In genomic region chr7:108308913-108309312, GRCh38 we compare ENCODE assay signal across 11 cellular contexts.
DNase-seq lines count a peak whose midpoint lies in the region; ATAC-seq and TF ChIP-seq lines count a peak whose summit lies in the region.
"Had no signal": no experiment of that assay in that cellular context is flagged by ENCODE, and none has a peak within 500 bp of the region (broad histone marks: within the 10 kb centered on the region; RNA-seq: fewer than 3 reads in every experiment).

No MANE protein-coding gene starts in this region.

- H3K4me1 ChIP-seq in OCI-LY3 (ENCODE audit: low read length) (peaks cover 80% of the 10 kb centered on the region), thyroid gland (peaks cover 6 to 18% of the 10 kb centered on the region in 2 donors), OCI-LY7 (ENCODE audit: insufficient read depth, low read length, poor library complexity, severe bottlenecking) (no peaks in the 10 kb centered on the region)

- H3K27me3 ChIP-seq in OCI-LY3 (ENCODE audit: low read depth, low read length): no peaks in the 10 kb centered on the region
- no peaks in the 10 kb centered on the region for H3K27me3 ChIP-seq in thyroid gland
- H3K27me3 ChIP-seq: heart left ventricle had no signal

- H3K79me2 ChIP-seq in OCI-LY3 (ENCODE audit: low read length) (peaks cover 75% of the 10 kb centered on the region), OCI-LY7 (ENCODE audit: insufficient read depth, low read depth, low read length) (no peaks in the 10 kb centered on the region)

- H3K4me3 ChIP-seq in OCI-LY3 (ENCODE audit: low read length) (peak overlapping the region; percentile 28), fibroblast of the aortic adventitia (ENCODE audit: low read depth, low read length) (no peak overlapping the region), thyroid gland (replicated peaks in 1 of 3) (no peak overlapping the region), OCI-LY7 (ENCODE audit: low read depth, low read length, poor library complexity, severe bottlenecking) (no peak overlapping the region)
- H3K4me3 ChIP-seq: heart left ventricle, skin epidermis had no signal

- POLR2A ChIA-PET in OCI-LY7 (lab: Charles Lee): interaction anchor here (0.7 to 1.9 kb wide), 2 partner anchors 12 to 19 kb away, joined by 3 to 4 read pairs; no protein-coding TSS in a partner anchor

- no peaks in the 10 kb centered on the region; the same call in 1 of the 2 replicates for H3K9me2 ChIP-seq in OCI-LY7 (ENCODE audit: insufficient read depth, low read length)

- no peaks in the 10 kb centered on the region for H3K9me3 ChIP-seq in OCI-LY3 (ENCODE audit: insufficient read depth, low read length)
- no peaks in the 10 kb centered on the region for H3K9me3 ChIP-seq in thyroid gland
- H3K9me3 ChIP-seq in OCI-LY7 (ENCODE audit: low read length): no peaks in the 10 kb centered on the region
- H3K9me3 ChIP-seq: heart left ventricle had no signal

- H4K20me1 ChIP-seq in OCI-LY3 (ENCODE audit: insufficient read depth, low read length) (no peaks in the 10 kb centered on the region; the same call in 1 of the 2 replicates), OCI-LY7 (ENCODE audit: insufficient read depth, low read length) (no peaks in the 10 kb centered on the region)

- no TSS peak for BruUV-seq in OCI-LY7 (replicated peaks; lab: Mats Ljungman, UMichigan)

- peak overlapping the region; percentile 57 for H3K9ac ChIP-seq in OCI-LY3 (ENCODE audit: low read length)

- H3K36me3 Mint-ChIP-seq in activated T-cell treated with anti-CD3 and anti-CD28 coated beads, Interleukin-2, amount 50 U/mL, for 72 hours (ENCODE audit: insufficient read depth in 2 of 2): no peaks in the 10 kb centered on the region
- H3K36me3 Mint-ChIP-seq in activated T-cell treated with anti-CD3 and anti-CD28 coated beads, Interleukin-2, amount 50 U/mL, for 24 hours (ENCODE audit: low read depth): no peaks in the 10 kb centered on the region

- no peak for TF ChIP-seq POLR2A in thyroid gland (IDR thresholded peaks at IDR 0.05)

- no peaks in the 10 kb centered on the region for H3K27me3 Mint-ChIP-seq in activated T-cell treated with anti-CD3 and anti-CD28 coated beads, Interleukin-2, amount 50 U/mL, for 72 hours (ENCODE audit: low read depth)
- peaks cover 7% of the 10 kb centered on the region for H3K27me3 Mint-ChIP-seq in activated T-cell treated with anti-CD3 and anti-CD28 coated beads, Interleukin-2, amount 50 U/mL, for 24 hours

- H3K4me2 ChIP-seq in OCI-LY3 (ENCODE audit: low read length): peak overlapping the region; percentile 67
- no peak overlapping the region for H3K4me2 ChIP-seq in OCI-LY7 (ENCODE audit: low read length)

- ATAC-seq in activated T-cell treated with anti-CD3 and anti-CD28 coated beads, Interleukin-2, amount 50 U/mL, for 72 hours (replicated peaks in 1 of 2): peak; percentile 34 to 60

- CTCF ChIA-PET in OCI-LY7 (lab: Charles Lee; ENCODE audit: unreplicated experiment): no interaction called here

- peak overlapping the region; percentile 96 for H3K27ac ChIP-seq in OCI-LY3 (ENCODE audit: low read length)
- H3K27ac ChIP-seq in thyroid gland: no peak overlapping the region
- H3K27ac ChIP-seq in OCI-LY7 (ENCODE audit: low read depth, low read length, poor library complexity, severe bottlenecking): no peak overlapping the region
- H3K27ac ChIP-seq: heart left ventricle had no signal

- H3K36me3 ChIP-seq in OCI-LY3 (replicated peaks; ENCODE audit: low read depth, low read length): no peaks in the 10 kb centered on the region
- H3K36me3 ChIP-seq in thyroid gland: no peaks in the 10 kb centered on the region
- no peaks in the 10 kb centered on the region for H3K36me3 ChIP-seq in OCI-LY7 (ENCODE audit: insufficient read depth, low read length)
- H3K36me3 ChIP-seq: heart left ventricle had no signal

- peaks cover 42% of the 10 kb centered on the region for H3K4me1 Mint-ChIP-seq in activated T-cell treated with anti-CD3 and anti-CD28 coated beads, Interleukin-2, amount 50 U/mL, for 72 hours (ENCODE audit: low read depth)
- H3K4me1 Mint-ChIP-seq in activated T-cell treated with anti-CD3 and anti-CD28 coated beads, Interleukin-2, amount 50 U/mL, for 24 hours (ENCODE audit: low read depth): peaks cover 36% of the 10 kb centered on the region

- no peak for DNase-seq in activated T-cell treated with anti-CD3 and anti-CD28 coated beads, Interleukin-2, amount 50 U/mL, for 72 hours
- no peak for DNase-seq in activated T-cell treated with anti-CD3 and anti-CD28 coated beads, Interleukin-2, amount 50 U/mL, for 24 hours
- DNase-seq in fibroblast of the aortic adventitia (ENCODE audit: low read depth) (peak; percentile 28), thyroid gland (peak; percentile 9 to 34), activated T-cell treated with anti-CD3 and anti-CD28 coated beads for 4 hours (no peak), OCI-LY7 (ENCODE audit: low spot score) (no peak)
- DNase-seq in stimulated activated CD4-positive, alpha-beta T cell treated with anti-CD3 and anti-CD28 coated beads, Interleukin-2, amount 100 ng/mL, for 48 hours: no peak
- DNase-seq: heart left ventricle, NCI-H1048 had no signal

- peak overlapping the region in 1 of 2 donors; percentile 27 for H3K4me3 Mint-ChIP-seq in activated T-cell treated with anti-CD3 and anti-CD28 coated beads, Interleukin-2, amount 50 U/mL, for 72 hours
- no peak overlapping the region for H3K4me3 Mint-ChIP-seq in activated T-cell treated with anti-CD3 and anti-CD28 coated beads, Interleukin-2, amount 50 U/mL, for 24 hours

- no peaks in the 10 kb centered on the region for H3K9me3 Mint-ChIP-seq in activated T-cell treated with anti-CD3 and anti-CD28 coated beads, Interleukin-2, amount 50 U/mL, for 72 hours
- no peaks in the 10 kb centered on the region for H3K9me3 Mint-ChIP-seq in activated T-cell treated with anti-CD3 and anti-CD28 coated beads, Interleukin-2, amount 50 U/mL, for 24 hours

- WGBS in thyroid gland, 2 donors: 47 to 76% methylated on average over 2 of the region's 2 CpGs

- H2AFZ ChIP-seq in OCI-LY3 (ENCODE audit: low read depth, low read length) (no peak overlapping the region), OCI-LY7 (ENCODE audit: low read length) (no peak overlapping the region)

- intact Hi-C loops in thyroid gland (cut with DNase I) (no loop called here), OCI-LY7 (cut with micrococcal nuclease; ENCODE audit: unreplicated experiment) (no loop called here)

- TF ChIP-seq CTCF in OCI-LY3 (IDR thresholded peaks at IDR 0.05; ENCODE audit: low read depth, low read length) (no peak), fibroblast of the aortic adventitia (IDR thresholded peaks at IDR 0.05; ENCODE audit: insufficient read depth, low read length) (no peak), thyroid gland (IDR thresholded peaks at IDR 0.05) (no peak), OCI-LY7 (conservative IDR thresholded peaks at IDR 0.05; ENCODE audit: low read length) (no peak)

- H3K27ac Mint-ChIP-seq in activated T-cell treated with anti-CD3 and anti-CD28 coated beads, Interleukin-2, amount 50 U/mL, for 72 hours: no peak overlapping the region
- H3K27ac Mint-ChIP-seq in activated T-cell treated with anti-CD3 and anti-CD28 coated beads, Interleukin-2, amount 50 U/mL, for 24 hours: no peak overlapping the region

Comparison
In these comparisons a context has a peak if more than half of its experiments do, and no peak if none do; other contexts are left out.
1. DNase-seq: peak in fibroblast of the aortic adventitia (single experiment) and thyroid gland (2 of 2); none in activated T-cell treated with anti-CD3 and anti-CD28 coated beads, Interleukin-2, amount 50 U/mL, for 72 hours (0 of 2), activated T-cell treated with anti-CD3 and anti-CD28 coated beads, Interleukin-2, amount 50 U/mL, for 24 hours (single experiment), stimulated activated CD4-positive, alpha-beta T cell treated with anti-CD3 and anti-CD28 coated beads, Interleukin-2, amount 100 ng/mL, for 48 hours (0 of 2), activated T-cell treated with anti-CD3 and anti-CD28 coated beads for 4 hours (single experiment) and OCI-LY7 (single experiment).